In genomic region chr10:127813290-127813689, GRCh38 we compare ENCODE assay signal across 10 cellular contexts.
DNase-seq lines count a peak whose midpoint lies in the region; ATAC-seq and TF ChIP-seq lines count a peak whose summit lies in the region.
"Had no signal": no experiment of that assay in that cellular context is flagged by ENCODE, and none has a peak within 500 bp of the region (broad histone marks: within the 10 kb centered on the region; RNA-seq: fewer than 3 reads in every experiment).

No MANE protein-coding gene starts in this region.

- intact Hi-C loops in left ventricle myocardium inferior (cut with micrococcal nuclease), result no loop called here
- intact Hi-C loops in heart left ventricle (cut with DNase I), result loop anchor here in 1 of 10 donors (10.0 kb wide), 1 partner anchor 98 kb away; no protein-coding TSS in a partner anchor
- intact Hi-C loops in uterus (cut with DNase I; ENCODE audit: low total_unique reads), result no loop called here
- intact Hi-C loops in Caco-2 (cut with micrococcal nuclease; ENCODE audit: unreplicated experiment), result loop anchor here (1.0 kb wide), 1 partner anchor 97 kb away; no protein-coding TSS in a partner anchor

- CTCF ChIA-PET in Caco-2 (lab: Charles Lee), result interaction anchor here (1.3 kb wide), 1 partner anchor 98 kb away, joined by 6 read pairs; no protein-coding TSS in a partner anchor
- CTCF ChIA-PET in activated CD8-positive, alpha-beta memory T cell treated with anti-CD3 and anti-CD28 coated beads, Interleukin-2, amount 10 ng/mL, durations not matched to agents 7 days and 5 days (lab: Charles Lee), result no interaction called here

- TF ChIP-seq POLR2A in heart left ventricle (IDR thresholded peaks at IDR 0.05) (no peak), uterus (IDR thresholded peaks at IDR 0.05) (no peak)

- POLR2A ChIA-PET in Caco-2 (lab: Charles Lee), result no interaction called here

- H3K27ac ChIP-seq in left ventricle myocardium inferior (replicated peaks), result no peak overlapping the region
- no peak overlapping the region for H3K27ac ChIP-seq in heart left ventricle
- no peak overlapping the region for H3K27ac ChIP-seq in uterus

- no peaks in the 10 kb centered on the region for H3K4me1 ChIP-seq in left ventricle myocardium inferior
- H3K4me1 ChIP-seq in heart left ventricle, result no peaks in the 10 kb centered on the region
- no peaks in the 10 kb centered on the region for H3K4me1 ChIP-seq in uterus
- H3K4me1 ChIP-seq in Caco-2, result no peaks in the 10 kb centered on the region

- H3K27me3 ChIP-seq in left ventricle myocardium inferior (ENCODE audit: low read depth) (peaks cover 29% of the 10 kb centered on the region), heart left ventricle (peaks cover 0 to 7% (median 0%) of the 10 kb centered on the region in 9 donors), uterus (no peaks in the 10 kb centered on the region), Caco-2 (replicated peaks; ENCODE audit: control insufficient read depth, insufficient read depth, low read length) (no peaks in the 10 kb centered on the region)

- peaks cover 6% of the 10 kb centered on the region for H3K9me3 ChIP-seq in left ventricle myocardium inferior (replicated peaks)
- H3K9me3 ChIP-seq in heart left ventricle, result peaks cover 0 to 4% (median 0%) of the 10 kb centered on the region in 12 donors
- H3K9me3 ChIP-seq in uterus, result no peaks in the 10 kb centered on the region
- no peaks in the 10 kb centered on the region for H3K9me3 ChIP-seq in Caco-2

- no TSS peak for BruUV-seq in Caco-2 (replicated peaks; lab: Mats Ljungman, UMichigan)

- DNase-seq in left ventricle myocardium inferior (no peak), heart left ventricle (no peak), left kidney (ENCODE audit: low read depth, low spot score) (peak; percentile 70), uterus (no peak), Caco-2 (no peak), HuH-7.5 (ENCODE audit: low spot score) (no peak)
- DNase-seq in activated CD8-positive, alpha-beta memory T cell treated with anti-CD3 and anti-CD28 coated beads, Interleukin-2, amount 10 ng/mL, durations not matched to agents 7 days and 5 days, result no peak
- DNase-seq: AML-193, NCI-H2029 treated with DMSO at 0.1 percent for 48 hours had no signal

- no peak overlapping the region for H3K4me3 ChIP-seq in left ventricle myocardium inferior
- H3K4me3 ChIP-seq in heart left ventricle, result no peak overlapping the region
- no peak overlapping the region for H3K4me3 ChIP-seq in uterus
- H3K4me3 ChIP-seq in Caco-2 (ENCODE audit: low read depth, low read length), result no peak overlapping the region

- 24 to 46% (median 29%) methylated on average over 2 of the region's 2 CpGs for WGBS in heart left ventricle, 4 donors

- H3K9me3 Mint-ChIP-seq in brain (peaks cover 0 to 7% (median 3%) of the 10 kb centered on the region in 5 experiments), Caco-2 (ENCODE audit: unreplicated experiment) (no peaks in the 10 kb centered on the region)
- H3K9me3 Mint-ChIP-seq in activated CD8-positive, alpha-beta memory T cell treated with anti-CD3 and anti-CD28 coated beads, Interleukin-2, amount 10 ng/mL, durations not matched to agents 7 days and 5 days (ENCODE audit: low read depth), result no peaks in the 10 kb centered on the region

- H3K27ac Mint-ChIP-seq in brain (no peak overlapping the region), Caco-2 (ENCODE audit: unreplicated experiment) (no peak overlapping the region)
- no peak overlapping the region for H3K27ac Mint-ChIP-seq in activated CD8-positive, alpha-beta memory T cell treated with anti-CD3 and anti-CD28 coated beads, Interleukin-2, amount 10 ng/mL, durations not matched to agents 7 days and 5 days

- H3K36me3 Mint-ChIP-seq in brain (no peaks in the 10 kb centered on the region), Caco-2 (ENCODE audit: insufficient read depth, unreplicated experiment) (no peaks in the 10 kb centered on the region)
- no peaks in the 10 kb centered on the region for H3K36me3 Mint-ChIP-seq in activated CD8-positive, alpha-beta memory T cell treated with anti-CD3 and anti-CD28 coated beads, Interleukin-2, amount 10 ng/mL, durations not matched to agents 7 days and 5 days

- no peak for ATAC-seq in heart left ventricle
- no peak for ATAC-seq in activated CD8-positive, alpha-beta memory T cell treated with anti-CD3 and anti-CD28 coated beads, Interleukin-2, amount 10 ng/mL, durations not matched to agents 7 days and 5 days

- no peak overlapping the region for H3K4me3 Mint-ChIP-seq in brain
- no peak overlapping the region for H3K4me3 Mint-ChIP-seq in Caco-2 (ENCODE audit: unreplicated experiment)
- no peak overlapping the region for H3K4me3 Mint-ChIP-seq in activated CD8-positive, alpha-beta memory T cell treated with anti-CD3 and anti-CD28 coated beads, Interleukin-2, amount 10 ng/mL, durations not matched to agents 7 days and 5 days

- H3K4me1 Mint-ChIP-seq in brain (no peaks in the 10 kb centered on the region), Caco-2 (ENCODE audit: low read depth, unreplicated experiment) (no peaks in the 10 kb centered on the region)
- H3K4me1 Mint-ChIP-seq in activated CD8-positive, alpha-beta memory T cell treated with anti-CD3 and anti-CD28 coated beads, Interleukin-2, amount 10 ng/mL, durations not matched to agents 7 days and 5 days, result no peaks in the 10 kb centered on the region

- H3K36me3 ChIP-seq in left ventricle myocardium inferior, result no peaks in the 10 kb centered on the region
- no peaks in the 10 kb centered on the region for H3K36me3 ChIP-seq in heart left ventricle
- no peaks in the 10 kb centered on the region for H3K36me3 ChIP-seq in uterus
- no peaks in the 10 kb centered on the region for H3K36me3 ChIP-seq in Caco-2 (ENCODE audit: control insufficient read depth, insufficient read depth, low read length)

- TF ChIP-seq CTCF in left ventricle myocardium inferior (IDR thresholded peaks at IDR 0.05; ENCODE audit: borderline replicate concordance) (peak; percentile 15), heart left ventricle (IDR thresholded peaks at IDR 0.05) (peak in 5 of 12 donors; percentile 6 to 49 (median 34)), brain (conservative IDR thresholded peaks at IDR 0.05) (peak; percentile 41 to 53), uterus (IDR thresholded peaks at IDR 0.05) (peak in 3 of 4 experiments; percentile 33 to 51 (median 46)), Caco-2 (IDR thresholded peaks at IDR 0.05; ENCODE audit: insufficient read depth in 1 of 2, low read depth in 1 of 2, low read length in 1 of 2, severe bottlenecking in 1 of 2, unreplicated experiment in 1 of 2) (peak in 1 of 2 experiments; percentile 21)

- H3K27me3 Mint-ChIP-seq in brain (peaks cover 11% of the 10 kb centered on the region), Caco-2 (ENCODE audit: insufficient read depth, unreplicated experiment) (peaks cover 2% of the 10 kb centered on the region)
- H3K27me3 Mint-ChIP-seq in activated CD8-positive, alpha-beta memory T cell treated with anti-CD3 and anti-CD28 coated beads, Interleukin-2, amount 10 ng/mL, durations not matched to agents 7 days and 5 days, result no peaks in the 10 kb centered on the region
